ENCODE assay signal across 8 cellular contexts in genomic region chr2:212940816-212941215, GRCh38.
DNase-seq lines count a peak whose midpoint lies in the region; ATAC-seq, FAIRE-seq and TF ChIP-seq lines count a peak whose summit lies in the region.

No MANE protein-coding gene starts in this region.

- H2BK20ac ChIP-seq in H1 (ENCODE audit: low read length), result no peak overlapping the region

- no peak overlapping the region; the same call in 1 of the 2 replicates for H3K18ac ChIP-seq in H1 (ENCODE audit: extremely low read depth, low read length)

- H2BK5ac ChIP-seq in H1 (ENCODE audit: low read depth, low read length), result no peak overlapping the region

- H4K91ac ChIP-seq in H1 (replicated peaks; ENCODE audit: insufficient read length, low read length), result no peak overlapping the region

- H3K79me1 ChIP-seq in H1 (ENCODE audit: low read depth, low read length), result no peaks in the 10 kb centered on the region

- H3K36me3 Mint-ChIP-seq in GM23338 (ENCODE audit: low read depth), result no peaks in the 10 kb centered on the region
- no peaks in the 10 kb centered on the region for H3K36me3 Mint-ChIP-seq in nephron (ENCODE audit: low read depth)
- no peaks in the 10 kb centered on the region for H3K36me3 Mint-ChIP-seq in T-cell

- no peak overlapping the region for H4K8ac ChIP-seq in H1 (ENCODE audit: extremely low read depth, insufficient read depth, low read length)

- CTCF ChIA-PET in H1 (lab: Charles Lee; ENCODE audit: partially characterized antibody) (interaction anchor here (1.5 kb wide), 2 partner anchors 21 to 208 kb away, joined by 3 read pairs; no protein-coding TSS in a partner anchor), T-cell (lab: Charles Lee) (no interaction called here)

- peaks cover 11% of the 10 kb centered on the region for H3K27me3 Mint-ChIP-seq in GM23338 (ENCODE audit: insufficient read depth, low read depth, poor library complexity)
- H3K27me3 Mint-ChIP-seq in nephron (ENCODE audit: low read depth), result no peaks in the 10 kb centered on the region
- peaks cover 0 to 1% of the 10 kb centered on the region in 2 donors for H3K27me3 Mint-ChIP-seq in T-cell

- H4K20me1 ChIP-seq in GM23338 (replicated peaks; ENCODE audit: insufficient read depth) (no peaks in the 10 kb centered on the region), H1 (replicated peaks in 1 of 2; ENCODE audit: control insufficient read depth in 1 of 2, insufficient read depth in 2 of 2, low read length in 2 of 2) (no peaks in the 10 kb centered on the region)

- H3K27ac ChIP-seq in GM23338 (ENCODE audit: low read depth), result peak overlapping the region; percentile 75
- H3K27ac ChIP-seq in H1 (ENCODE audit: low read depth, low read length), result 0 out of 2 replicates have a peak overlapping the region, but pooled peaks have one; percentile 1

- 6% methylated on average over 2 of the region's 2 CpGs; no CpG with 5 or more reads in 1 of the 2 experiments for WGBS in H1 (ENCODE audit: extremely low coverage in 1 of 2, insufficient coverage in 1 of 2, insufficient read length in 1 of 2, insufficient replicate concordance in 2 of 2, low coverage in 1 of 2, low lambda C conversion rate in 2 of 2, missing lambda C conversion rate in 1 of 2), 2 experiments

- H3K4me2 ChIP-seq in GM23338, result peak overlapping the region; percentile 25
- peak overlapping the region; percentile 30 to 35; a peak in 2 of 4 replicates for H3K4me2 ChIP-seq in H1 (ENCODE audit: insufficient read depth in 1 of 2, low read depth in 2 of 2, low read length in 2 of 2)

- TF ChIP-seq EP300 in H1 (IDR thresholded peaks at IDR 0.05; ENCODE audit: borderline replicate concordance in 1 of 2, low read depth in 2 of 2, low read length in 2 of 2), result peak in 1 of 2 experiments; percentile 60; a peak in 1 of 3 replicates

- no peak overlapping the region for H3K56ac ChIP-seq in H1 (replicated peaks; ENCODE audit: insufficient read length, low read depth, low read length)

- H3K4me3 ChIP-seq in GM23338 (no peak overlapping the region), H1 (ENCODE audit: extremely low read depth in 1 of 4, insufficient read depth in 2 of 4, low read depth in 3 of 4, low read length in 4 of 4) (peak overlapping the region in 1 of 4 experiments; percentile 27; a peak in 1 of 8 replicates)

- H3K4me1 ChIP-seq in GM23338 (ENCODE audit: insufficient read depth) (peaks cover 30% of the 10 kb centered on the region), H1 (replicated peaks in 1 of 4; ENCODE audit: control insufficient read depth in 3 of 4, insufficient read depth in 4 of 4, low read length in 3 of 4) (peaks cover 2 to 14% (median 6%) of the 10 kb centered on the region in 4 experiments; a peak in 6 of 7 replicates)

- H3K4me1 Mint-ChIP-seq in GM23338, result peaks cover 50% of the 10 kb centered on the region
- peaks cover 10% of the 10 kb centered on the region for H3K4me1 Mint-ChIP-seq in nephron
- H3K4me1 Mint-ChIP-seq in T-cell, result no peaks in the 10 kb centered on the region

- FAIRE-seq in H1 (lab: Jason Lieb, UNC), result peak; percentile 95

- POLR2A ChIA-PET in H1 (lab: Charles Lee; ENCODE audit: partially characterized antibody), result no interaction called here
- POLR2A ChIA-PET in T-cell (lab: Charles Lee), result no interaction called here

- no peak overlapping the region for H3K9ac ChIP-seq in H1 (replicated peaks in 1 of 4; ENCODE audit: extremely low read depth in 1 of 4, low read depth in 3 of 4, low read length in 3 of 4)

- no peaks in the 10 kb centered on the region for H3K9me3 ChIP-seq in H1 (ENCODE audit: insufficient read depth in 2 of 2, low read depth in 1 of 2, low read length in 1 of 2)

- no peaks in the 10 kb centered on the region for H3K27me3 ChIP-seq in GM23338 (ENCODE audit: insufficient read depth)
- H3K27me3 ChIP-seq in H1 (replicated peaks in 1 of 4; ENCODE audit: control insufficient read depth in 3 of 4, extremely low read depth in 1 of 4, insufficient read depth in 3 of 4, low read length in 3 of 4), result no peaks in the 10 kb centered on the region

- TF ChIP-seq RAD21 in H1 (IDR thresholded peaks at IDR 0.05 in 1 of 2, conservative IDR thresholded peaks at IDR 0.05 in 1 of 2; ENCODE audit: low read depth in 2 of 2, low read length in 2 of 2), result no peak

- H3K23ac ChIP-seq in H1 (ENCODE audit: insufficient read length), result no peak overlapping the region

- H3K36me3 ChIP-seq in GM23338 (ENCODE audit: insufficient read depth) (no peaks in the 10 kb centered on the region), H1 (ENCODE audit: control insufficient read depth in 2 of 4, insufficient read depth in 4 of 4, low read length in 3 of 4) (no peaks in the 10 kb centered on the region)

- TF ChIP-seq POLR2A in H1 (IDR thresholded peaks at IDR 0.05; ENCODE audit: control extremely low read depth in 1 of 2, low read depth in 2 of 2, low read length in 2 of 2), result no peak

- H4K5ac ChIP-seq in H1 (ENCODE audit: insufficient read length, low read depth, low read length), result no peak overlapping the region

- no peak overlapping the region for H2BK12ac ChIP-seq in H1 (ENCODE audit: low read depth, low read length)

- no peak overlapping the region for H2AK5ac ChIP-seq in H1 (ENCODE audit: low read depth, low read length)

- H3K79me2 ChIP-seq in GM23338 (replicated peaks; ENCODE audit: insufficient read depth) (no peaks in the 10 kb centered on the region), H1 (ENCODE audit: control insufficient read depth in 1 of 2, insufficient read depth in 2 of 2, low read length in 2 of 2) (no peaks in the 10 kb centered on the region)

- H2BK120ac ChIP-seq in H1 (replicated peaks; ENCODE audit: low read depth, low read length), result no peak overlapping the region

- ATAC-seq in GM23338 (peak; percentile 98), T-cell (replicated peaks in 1 of 4) (no peak)

- H3K14ac ChIP-seq in H1 (ENCODE audit: insufficient read length), result no peak overlapping the region

- TF ChIP-seq CTCF in GM23338 (conservative IDR thresholded peaks at IDR 0.05; ENCODE audit: low read depth in 2 of 2) (no peak), H1 (IDR thresholded peaks at IDR 0.05; ENCODE audit: control extremely low read depth in 1 of 3, insufficient read depth in 1 of 3, low read depth in 1 of 3, low read length in 3 of 3) (no peak), nephron (IDR thresholded peaks at IDR 0.05; ENCODE audit: unreplicated experiment in 3 of 3) (no peak)

- H3K9me3 Mint-ChIP-seq in GM23338 (no peaks in the 10 kb centered on the region), nephron (no peaks in the 10 kb centered on the region), T-cell (peaks cover 0 to 3% (median 0%) of the 10 kb centered on the region in 3 donors)

- H2AFZ ChIP-seq in GM23338 (peak overlapping the region; percentile 9; the same call in 1 of the 2 replicates), H1 (ENCODE audit: low read length) (peak overlapping the region; percentile 74; the same call in 1 of the 2 replicates)

- no peak overlapping the region for H2BK15ac ChIP-seq in H1 (ENCODE audit: low read length)

- DNase-seq in GM23338 (ENCODE audit: low spot score) (peak; percentile 88), NCI-H2196 treated with DMSO at 0.1 percent for 48 hours (lab: John Stamatoyannopoulos, UW; ENCODE audit: unreplicated experiment) (peak; percentile 81), H1 (ENCODE audit: low read depth in 1 of 2, low spot score in 2 of 2) (peak in 1 of 2 experiments; percentile 72), T-cell (no peak), SW480 (ENCODE audit: low spot score) (no peak)
- no peak for DNase-seq in NK-92 treated with Interleukin-12 subunit alpha and Interleukin-12 subunit beta, amount 100 ng/mL, for 24 hours (lab: John Stamatoyannopoulos, UW)
- no peak for DNase-seq in stimulated activated CD4-positive, alpha-beta T cell treated with anti-CD3 and anti-CD28 coated beads, Interleukin-1b, Interleukin-23, amount 100 ng/mL, for 48 hours

- H3K27ac Mint-ChIP-seq in GM23338 (peak overlapping the region; percentile 94), nephron (peak overlapping the region in 2 of 3 experiments; percentile 18 to 74), T-cell (no peak overlapping the region)

- no peak overlapping the region for H3K4ac ChIP-seq in H1 (replicated peaks; ENCODE audit: insufficient read length, low read depth, low read length)

- no peaks in the 10 kb centered on the region for H3K23me2 ChIP-seq in H1 (ENCODE audit: low read depth, low read length)

- H3F3A ChIP-seq in GM23338 (replicated peaks; ENCODE audit: low read depth), result no peaks in the 10 kb centered on the region

- no peaks in the 10 kb centered on the region for H3K9me2 ChIP-seq in GM23338 (ENCODE audit: insufficient read depth)

- H3K4me3 Mint-ChIP-seq in GM23338, result peak overlapping the region; percentile 33; the same call in 1 of the 3 replicates
- no peak overlapping the region for H3K4me3 Mint-ChIP-seq in nephron
- H3K4me3 Mint-ChIP-seq in T-cell, result no peak overlapping the region

TF ChIP-seq in GM23338, 12 proteins besides CTCF, POLR2A, EP300 and RAD21 (continues in another document):
- TF ChIP-seq, protein P1, sequence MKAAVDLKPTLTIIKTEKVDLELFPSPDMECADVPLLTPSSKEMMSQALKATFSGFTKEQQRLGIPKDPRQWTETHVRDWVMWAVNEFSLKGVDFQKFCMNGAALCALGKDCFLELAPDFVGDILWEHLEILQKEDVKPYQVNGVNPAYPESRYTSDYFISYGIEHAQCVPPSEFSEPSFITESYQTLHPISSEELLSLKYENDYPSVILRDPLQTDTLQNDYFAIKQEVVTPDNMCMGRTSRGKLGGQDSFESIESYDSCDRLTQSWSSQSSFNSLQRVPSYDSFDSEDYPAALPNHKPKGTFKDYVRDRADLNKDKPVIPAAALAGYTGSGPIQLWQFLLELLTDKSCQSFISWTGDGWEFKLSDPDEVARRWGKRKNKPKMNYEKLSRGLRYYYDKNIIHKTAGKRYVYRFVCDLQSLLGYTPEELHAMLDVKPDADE (IDR thresholded peaks at IDR 0.05), result no peak
- TF ChIP-seq ZNF331 (CRISPR knock-in tag; IDR thresholded peaks at IDR 0.05; ENCODE audit: low read depth) (no peak), JUNB (IDR thresholded peaks at IDR 0.05; ENCODE audit: unreplicated experiment) (no peak), EZH2phosphoT487 (IDR thresholded peaks at IDR 0.05; ENCODE audit: unreplicated experiment) (no peak)

TF ChIP-seq in H1, 55 proteins besides CTCF, POLR2A, EP300 and RAD21 (continues in another document):
- TF ChIP-seq CREB1 (IDR thresholded peaks at IDR 0.05) (no peak), NANOG (IDR thresholded peaks at IDR 0.05; ENCODE audit: insufficient read depth, low read depth, low read length, poor library complexity, severe bottlenecking) (no peak), SP1 (IDR thresholded peaks at IDR 0.05; ENCODE audit: low read depth, low read length) (peak; percentile 80), FOSL1 (IDR thresholded peaks at IDR 0.05; ENCODE audit: insufficient read depth, low read depth, low read length) (no peak), JUND (IDR thresholded peaks at IDR 0.05; ENCODE audit: low read length) (no peak), CHD1 (IDR thresholded peaks at IDR 0.05; ENCODE audit: low read depth, low read length) (no peak), TEAD4 (IDR thresholded peaks at IDR 0.05; ENCODE audit: low read depth, low read length) (peak; percentile 50; the same call in 1 of the 2 replicates), RXRA (IDR thresholded peaks at IDR 0.05; ENCODE audit: insufficient read depth, low read depth, low read length) (no peak), CTBP2 (IDR thresholded peaks at IDR 0.05; ENCODE audit: borderline replicate concordance, insufficient read depth, insufficient read length, low read length) (no peak)

Comparison
In these comparisons a context has a peak if more than half of its experiments do, and no peak if none do; other contexts are left out.
1. DNase-seq: peak in GM23338 (single experiment) and NCI-H2196 treated with DMSO at 0.1 percent for 48 hours (single experiment); none in NK-92 treated with Interleukin-12 subunit alpha and Interleukin-12 subunit beta, amount 100 ng/mL, for 24 hours (single experiment), stimulated activated CD4-positive, alpha-beta T cell treated with anti-CD3 and anti-CD28 coated beads, Interleukin-1b, Interleukin-23, amount 100 ng/mL, for 48 hours (single experiment), T-cell (0 of 34) and SW480 (single experiment).
2. H3K27ac Mint-ChIP-seq: peak in GM23338 (single experiment) and nephron (2 of 3); none in T-cell (0 of 2).